Comparison of ENCODE assay signal across 12 cellular contexts in the genomic region with DNA sequence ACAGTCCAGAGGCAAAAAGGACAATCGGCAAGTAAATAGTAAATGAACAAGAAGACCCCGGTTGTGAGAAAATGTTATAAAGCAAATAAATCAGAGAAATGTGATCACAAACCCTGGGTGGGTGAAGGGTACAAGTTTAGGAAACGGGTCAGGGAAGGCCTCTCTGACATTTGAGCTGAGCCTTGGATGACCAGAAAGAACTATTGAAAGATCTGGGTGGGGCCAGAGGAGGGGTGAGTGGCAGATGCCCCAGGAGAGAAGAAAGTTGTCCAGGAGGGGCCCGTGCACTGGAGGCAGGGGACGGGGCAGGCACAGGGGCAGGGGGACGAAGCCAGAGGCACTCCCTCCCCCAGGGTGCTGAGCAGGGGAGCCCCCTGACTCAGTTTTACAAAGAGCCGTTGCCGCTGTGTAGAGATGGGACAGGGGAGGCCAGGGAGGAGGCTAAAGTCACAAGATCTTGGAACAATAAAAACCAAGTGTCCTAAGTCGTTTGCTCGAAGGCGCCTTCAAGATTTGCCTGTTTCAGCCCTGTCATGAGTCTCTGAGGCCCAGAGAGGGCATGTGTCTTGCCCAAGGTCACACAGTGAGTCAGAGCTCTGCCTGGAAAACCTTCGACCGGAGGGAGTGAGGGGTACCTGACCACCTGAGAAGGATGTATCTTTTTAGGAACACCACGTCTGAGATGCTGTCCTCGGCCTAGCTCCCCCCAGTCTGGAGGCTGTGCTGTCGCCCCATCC. TPM values are rescaled to one million over a fixed set of nuclear protein-coding genes. Genes with fewer than 3 reads are reported as not detected.
DNase-seq lines count a peak whose midpoint lies in the region; ATAC-seq and TF ChIP-seq lines count a peak whose summit lies in the region.
"Had no signal": no experiment of that assay in that cellular context is flagged by ENCODE, and none has a peak within 500 bp of the region (broad histone marks: within the 10 kb centered on the region; RNA-seq: fewer than 3 reads in every experiment).

No MANE protein-coding gene starts in this region.

- TF ChIP-seq CTCF in SK-N-SH (IDR thresholded peaks at IDR 0.05): no peak
- TF ChIP-seq CTCF in OCI-LY7 (conservative IDR thresholded peaks at IDR 0.05; ENCODE audit: low read length): no peak

- H3K4me3 Mint-ChIP-seq in stimulated activated effector memory CD8-positive, alpha-beta T cell treated with anti-CD3 and anti-CD28 coated beads, Interleukin-12 subunit alpha, Interleukin-12 subunit beta, amount 100 ng/mL, for 72 hours: peak overlapping the region; percentile 76

- H3K4me3 ChIP-seq in SK-N-SH (ENCODE audit: low read depth in 2 of 2, low read length in 1 of 2): no peak overlapping the region
- no peak overlapping the region for H3K4me3 ChIP-seq in SJSA1
- H3K4me3 ChIP-seq in right cardiac atrium (ENCODE audit: low read length): no peak overlapping the region
- no peak overlapping the region for H3K4me3 ChIP-seq in OCI-LY7 (ENCODE audit: low read depth, low read length, poor library complexity, severe bottlenecking)
- H3K4me3 ChIP-seq: HAP-1 had no signal

- POLR2A ChIA-PET in SK-N-SH (lab: Yijun Ruan, JAX) (no interaction called here), OCI-LY7 (lab: Charles Lee) (no interaction called here)

- ATAC-seq in SK-N-SH treated with all-trans-retinoic acid at 6 μM for 48 hours (no peak), right cardiac atrium (no peak)
- no peak for ATAC-seq in stimulated activated effector memory CD8-positive, alpha-beta T cell treated with anti-CD3 and anti-CD28 coated beads, Interleukin-12 subunit alpha, Interleukin-12 subunit beta, amount 100 ng/mL, for 72 hours

- no peak for TF ChIP-seq EP300 in SK-N-SH (IDR thresholded peaks at IDR 0.05; ENCODE audit: borderline replicate concordance in 1 of 2, low read depth in 1 of 2, low read length in 1 of 2)

- H3K27ac ChIP-seq in SK-N-SH (ENCODE audit: low read depth in 2 of 2, low read length in 1 of 2) (peak overlapping the region in 1 of 2 experiments; percentile 70; a peak in 1 of 4 replicates), SJSA1 (peak overlapping the region; percentile 98), right cardiac atrium (ENCODE audit: low read length) (peak overlapping the region; percentile 80), OCI-LY7 (ENCODE audit: low read depth, low read length, poor library complexity, severe bottlenecking) (no peak overlapping the region)
- H3K27ac ChIP-seq: 22Rv1 had no signal

- peak overlapping the region; percentile 98 for H3K27ac Mint-ChIP-seq in stimulated activated effector memory CD8-positive, alpha-beta T cell treated with anti-CD3 and anti-CD28 coated beads, Interleukin-12 subunit alpha, Interleukin-12 subunit beta, amount 100 ng/mL, for 72 hours

- H3F3A ChIP-seq in SK-N-SH (replicated peaks; ENCODE audit: insufficient read depth): no peaks in the 10 kb centered on the region

- H3K4me1 ChIP-seq in SK-N-SH (ENCODE audit: control insufficient read depth in 1 of 2, insufficient read depth in 2 of 2, low read depth in 1 of 2, low read length in 1 of 2) (peaks cover 5 to 8% of the 10 kb centered on the region in 2 experiments; a peak in 2 of 4 replicates), SJSA1 (replicated peaks) (peaks cover 45% of the 10 kb centered on the region), right cardiac atrium (ENCODE audit: control insufficient read depth, insufficient read depth, low read length) (peaks cover 18% of the 10 kb centered on the region), OCI-LY7 (ENCODE audit: insufficient read depth, low read length, poor library complexity, severe bottlenecking) (peaks cover 5% of the 10 kb centered on the region)
- H3K4me1 ChIP-seq: HAP-1 had no signal

- H3K27me3 ChIP-seq in SK-N-SH (ENCODE audit: insufficient read depth): no peaks in the 10 kb centered on the region
- no peaks in the 10 kb centered on the region for H3K27me3 ChIP-seq in SJSA1 (replicated peaks)
- H3K27me3 ChIP-seq in right cardiac atrium (ENCODE audit: control insufficient read depth, insufficient read depth): no peaks in the 10 kb centered on the region

- peaks cover 12% of the 10 kb centered on the region for H3K36me3 Mint-ChIP-seq in stimulated activated effector memory CD8-positive, alpha-beta T cell treated with anti-CD3 and anti-CD28 coated beads, Interleukin-12 subunit alpha, Interleukin-12 subunit beta, amount 100 ng/mL, for 72 hours
- H3K36me3 Mint-ChIP-seq: naive B cell had no signal

- no peak for TF ChIP-seq RAD21 in SK-N-SH (IDR thresholded peaks at IDR 0.05; ENCODE audit: low read length)

- H3K36me3 ChIP-seq in SK-N-SH (replicated peaks in 1 of 2; ENCODE audit: control insufficient read depth in 1 of 2, insufficient read depth in 2 of 2, low read length in 1 of 2) (no peaks in the 10 kb centered on the region), SJSA1 (no peaks in the 10 kb centered on the region), OCI-LY7 (ENCODE audit: insufficient read depth, low read length) (no peaks in the 10 kb centered on the region)
- H3K36me3 ChIP-seq: HAP-1 had no signal

- CTCF ChIA-PET in SK-N-SH (lab: Yijun Ruan, JAX) (interaction anchor here (1.0 kb wide), 1 partner anchor 84 kb away, joined by 3 read pairs; no protein-coding TSS in a partner anchor), OCI-LY7 (lab: Charles Lee; ENCODE audit: unreplicated experiment) (no interaction called here)

- intact Hi-C loops in right cardiac atrium (cut with DNase I): no loop called here
- intact Hi-C loops in OCI-LY7 (cut with micrococcal nuclease; ENCODE audit: unreplicated experiment): no loop called here

- H3K9me2 ChIP-seq in SK-N-SH (no peaks in the 10 kb centered on the region), OCI-LY7 (ENCODE audit: insufficient read depth, low read length) (no peaks in the 10 kb centered on the region)

- H3K9ac ChIP-seq in SK-N-SH: peak overlapping the region; percentile 60; the same call in 1 of the 2 replicates

- BruUV-seq in OCI-LY7 (replicated peaks; lab: Mats Ljungman, UMichigan): no TSS peak

- H3K4me1 Mint-ChIP-seq in stimulated activated effector memory CD8-positive, alpha-beta T cell treated with anti-CD3 and anti-CD28 coated beads, Interleukin-12 subunit alpha, Interleukin-12 subunit beta, amount 100 ng/mL, for 72 hours: peaks cover 33% of the 10 kb centered on the region

- WGBS in SK-N-SH (ENCODE audit: low lambda C conversion rate): 74% methylated on average over 4 of the region's 16 CpGs
- 80% methylated on average over 16 of the region's 16 CpGs for WGBS in right cardiac atrium

- no peaks in the 10 kb centered on the region for H3K9me3 ChIP-seq in SK-N-SH
- no peaks in the 10 kb centered on the region for H3K9me3 ChIP-seq in SJSA1 (replicated peaks)
- H3K9me3 ChIP-seq in right cardiac atrium (ENCODE audit: control insufficient read depth, low read length): no peaks in the 10 kb centered on the region
- no peaks in the 10 kb centered on the region for H3K9me3 ChIP-seq in OCI-LY7 (ENCODE audit: low read length)
- H3K9me3 ChIP-seq: HAP-1 had no signal

- H4K20me1 ChIP-seq in SK-N-SH (ENCODE audit: insufficient read depth): no peaks in the 10 kb centered on the region
- H4K20me1 ChIP-seq in OCI-LY7 (ENCODE audit: insufficient read depth, low read length): no peaks in the 10 kb centered on the region; the same call in 1 of the 2 replicates

- 0 out of 2 replicates have a peak overlapping the region, but pooled peaks have one; percentile 63 for H2AFZ ChIP-seq in SK-N-SH (ENCODE audit: low read depth)
- H2AFZ ChIP-seq in OCI-LY7 (ENCODE audit: low read length): no peak overlapping the region

- H3K4me2 ChIP-seq in SK-N-SH: peak overlapping the region; percentile 37; the same call in 1 of the 2 replicates
- H3K4me2 ChIP-seq in OCI-LY7 (ENCODE audit: low read length): no peak overlapping the region

- DNase-seq in SK-N-SH: no peak
- no peak for DNase-seq in SJSA1 (ENCODE audit: low read depth in 1 of 2, low spot score in 2 of 2)
- no peak for DNase-seq in right cardiac atrium
- DNase-seq in stimulated activated effector memory CD8-positive, alpha-beta T cell treated with anti-CD3 and anti-CD28 coated beads, Interleukin-12 subunit alpha, Interleukin-12 subunit beta, amount 100 ng/mL, for 72 hours (ENCODE audit: low spot score in 2 of 2): no peak
- no peak for DNase-seq in NCI-H526 treated with DMSO at 0.1 percent for 48 hours (lab: John Stamatoyannopoulos, UW)
- no peak for DNase-seq in effector CD8-positive, alpha-beta T cell (lab: John Stamatoyannopoulos, UW)
- no peak for DNase-seq in OCI-LY7 (ENCODE audit: low spot score)
- DNase-seq: naive B cell, NCI-H748 treated with DMSO at 0.1 percent for 48 hours had no signal

- H3K9me3 Mint-ChIP-seq in stimulated activated effector memory CD8-positive, alpha-beta T cell treated with anti-CD3 and anti-CD28 coated beads, Interleukin-12 subunit alpha, Interleukin-12 subunit beta, amount 100 ng/mL, for 72 hours: no peaks in the 10 kb centered on the region

- H3K79me2 ChIP-seq in SK-N-SH (ENCODE audit: insufficient read depth) (no peaks in the 10 kb centered on the region), OCI-LY7 (ENCODE audit: insufficient read depth, low read depth, low read length) (no peaks in the 10 kb centered on the region)

TF ChIP-seq in SK-N-SH, 30 proteins besides CTCF, POLR2A, EP300 and RAD21 (continues in another document):
- no peak for TF ChIP-seq POLR2AphosphoS5 (IDR thresholded peaks at IDR 0.05; ENCODE audit: low read depth, low read length)
- no peak for TF ChIP-seq NRF1 (IDR thresholded peaks at IDR 0.05; ENCODE audit: low read depth, low read length)
- no peak for TF ChIP-seq TCF12 (IDR thresholded peaks at IDR 0.05)

TF ChIP-seq in SK-N-SH treated with all-trans-retinoic acid at 6 μM for 48 hours, 23 proteins besides CTCF, POLR2A, EP300 and RAD21 (continues in another document):
- TF ChIP-seq ZNF565 (CRISPR knock-in tag; conservative IDR thresholded peaks at IDR 0.05; ENCODE audit: low read depth) (no peak), CSDC2 (CRISPR knock-in tag; IDR thresholded peaks at IDR 0.05) (no peak), CREB5 (CRISPR knock-in tag; IDR thresholded peaks at IDR 0.05; ENCODE audit: low read depth) (no peak)

RNA-seq across cellular contexts. Expression of gene PDGFB, which starts 10.8 kb away (rescaled TPM):
- polyA plus RNA-seq in SK-N-SH (2012; rRNA removed): 0.19 and 0.44 TPM in 2 replicates
- polyA plus RNA-seq in SK-N-SH (2012; cell fraction: cytosol; rRNA removed): 0.06 and 0.16 TPM in 2 replicates
- 0.11 and 0.16 TPM in 2 replicates for polyA plus RNA-seq in SK-N-SH (2012; cell fraction: nucleus; rRNA removed)
- total RNA-seq in SJSA1 (2014; rRNA removed; shearing (Covaris generic)): 0.13 TPM in 1 of 2 replicates, not detected in the other
- total RNA-seq in right cardiac atrium: 10 to 100 TPM in 3 of 4 donors, 1 to 10 TPM in 1; 9.3 to 82.1 (median 20.6) TPM
- polyA plus RNA-seq in right cardiac atrium: 15.4 TPM
- total RNA-seq in OCI-LY7 (2014; rRNA removed; shearing (Covaris generic)): not detected in 2 replicates
- 0.13 and 0.27 TPM in 2 replicates for total RNA-seq in OCI-LY7 (2022)
